ENCODE assay signal across 36 cellular contexts in genomic region chr9:69013404-69013727, GRCh38. TPM values are rescaled to one million over a fixed set of nuclear protein-coding genes. Genes with fewer than 3 reads are reported as not detected.
"Had no signal": no experiment of that assay in that cellular context is flagged by ENCODE, and none has a peak within 500 bp of the region (broad histone marks: within the 10 kb centered on the region; RNA-seq: fewer than 3 reads in every experiment).

No MANE protein-coding gene starts in this region.

- H3K27me3 ChIP-seq: heart right ventricle, left lung, right atrium auricular region, stomach had no signal

- H3K4me2 ChIP-seq: smooth muscle cell had no signal

- FAIRE-seq: endometrium, islet of Langerhans, urothelium cell line had no signal

- H3K4me3 Mint-ChIP-seq: effector memory CD8-positive, alpha-beta T cell; mesothelial cell of epicardium; nephron; stimulated activated effector memory CD8-positive, alpha-beta T cell treated with anti-CD3 and anti-CD28 coated beads, Interleukin-12 subunit alpha, Interleukin-12 subunit beta, amount 100 ng/mL, for 72 hours; type B pancreatic cell had no signal

- H3K9me3 Mint-ChIP-seq: effector memory CD8-positive, alpha-beta T cell; mesothelial cell of epicardium; naive thymus-derived CD4-positive, alpha-beta T cell; nephron; stimulated activated effector memory CD8-positive, alpha-beta T cell treated with anti-CD3 and anti-CD28 coated beads, Interleukin-12 subunit alpha, Interleukin-12 subunit beta, amount 100 ng/mL, for 72 hours; type B pancreatic cell had no signal

- H3K27me3 Mint-ChIP-seq: type B pancreatic cell had no signal

- H3K36me3 ChIP-seq: esophagus squamous epithelium, prostate gland, right atrium auricular region, tibial artery had no signal

- H3K36me3 Mint-ChIP-seq: mesothelial cell of epicardium; stimulated activated effector memory CD8-positive, alpha-beta T cell treated with anti-CD3 and anti-CD28 coated beads, Interleukin-12 subunit alpha, Interleukin-12 subunit beta, amount 100 ng/mL, for 72 hours; type B pancreatic cell had no signal

- H3K27ac Mint-ChIP-seq: mesothelial cell of epicardium; nephron; stimulated activated effector memory CD8-positive, alpha-beta T cell treated with anti-CD3 and anti-CD28 coated beads, Interleukin-12 subunit alpha, Interleukin-12 subunit beta, amount 100 ng/mL, for 72 hours; type B pancreatic cell had no signal

- H3K27ac ChIP-seq: coronary artery, esophagus squamous epithelium, heart right ventricle, left lung, prostate gland, right atrium auricular region, stomach, tibial artery had no signal

- H3K4me3 ChIP-seq: coronary artery, esophagus squamous epithelium, heart right ventricle, left lung, mucosa of descending colon, prostate gland, right atrium auricular region, smooth muscle cell, stomach, tibial artery had no signal

- H3K9me3 ChIP-seq: esophagus squamous epithelium, heart right ventricle, left lung, mucosa of descending colon, prostate gland, right atrium auricular region, stomach, tibial artery had no signal

- ATAC-seq: effector memory CD8-positive, alpha-beta T cell; left cardiac atrium; left lung; mucosa of descending colon; naive thymus-derived CD4-positive, alpha-beta T cell; sciatic nerve; stimulated activated effector memory CD8-positive, alpha-beta T cell treated with anti-CD3 and anti-CD28 coated beads, Interleukin-12 subunit alpha, Interleukin-12 subunit beta, amount 100 ng/mL, for 72 hours had no signal

- H3K4me1 ChIP-seq: left lung, prostate gland, right atrium auricular region had no signal

- H3K4me1 Mint-ChIP-seq: mesothelial cell of epicardium, nephron had no signal

- DNase-seq: effector memory CD8-positive, alpha-beta T cell; esophagus squamous epithelium; foreskin melanocyte; glutamatergic neuron; heart right ventricle; hippocampal formation; left cardiac atrium; left lung; mesenchymal stem cell; mucosa of descending colon; naive thymus-derived CD4-positive, alpha-beta T cell; stimulated activated CD4-positive, alpha-beta T cell treated with anti-CD3 and anti-CD28 coated beads, Interleukin-12 subunit alpha, Interleukin-12 subunit beta, amount 100 ng/mL, for 4 hours; stimulated activated CD4-positive, alpha-beta T cell treated with anti-CD3 and anti-CD28 coated beads, Interleukin-1b, Interleukin-23, amount 100 ng/mL, for 48 hours; stimulated activated CD4-positive, alpha-beta T cell treated with anti-CD3 and anti-CD28 coated beads, Interleukin-4, amount 100 ng/mL, for 24 hours; stimulated activated naive CD4-positive, alpha-beta T cell treated with Interleukin-2 at 50 U/mL for 16 hours; stomach; tibial artery had no signal

RNA-seq across cellular contexts. Expression of gene PRKACG, which starts 0.5 kb away (rescaled TPM):
- total RNA-seq: dermis microvascular lymphatic vessel endothelial cell; esophagus squamous epithelium; heart right ventricle; kidney epithelial cell; left cardiac atrium; left lung; lower leg skin; lung microvascular endothelial cell; mesothelial cell of epicardium; mucosa of descending colon; naive thymus-derived CD4-positive, alpha-beta T cell; osteocyte; right atrium auricular region; sciatic nerve; smooth muscle cell; stomach; subcutaneous adipose tissue; temporal lobe had no signal
- polyA plus RNA-seq: heart right ventricle; naive thymus-derived CD4-positive, alpha-beta T cell; smooth muscle cell; stomach had no signal
